17 cellular contexts compared by ENCODE assay signal in genomic region chr13:23348270-23349126, GRCh38.
A peak's percentile ranks its signal among the peaks of the same experiment; 100 is the strongest.
DNase-seq lines count a peak whose midpoint lies in the region; ATAC-seq, FAIRE-seq and TF ChIP-seq lines count a peak whose summit lies in the region.
"Had no signal": no experiment of that assay in that cellular context is flagged by ENCODE, and none has a peak within 500 bp of the region (broad histone marks: within the 10 kb centered on the region; RNA-seq: fewer than 3 reads in every experiment).

No MANE protein-coding gene starts in this region.

- intact Hi-C loops in left cardiac atrium (cut with DNase I): no loop called here

- TF ChIP-seq CTCF in bronchial epithelial cell (IDR thresholded peaks at IDR 0.05; ENCODE audit: insufficient read depth, low read length, severe bottlenecking): peak; percentile 3

- H3K4me3 ChIP-seq in bronchial epithelial cell (ENCODE audit: low read depth, low read length) (no peak overlapping the region), skeletal muscle tissue (ENCODE audit: low read length in 3 of 3) (no peak overlapping the region)
- H3K4me3 ChIP-seq: tibial nerve had no signal

- H3K9me3 ChIP-seq in skeletal muscle tissue (ENCODE audit: control insufficient read depth in 3 of 3, low read length in 3 of 3): no peaks in the 10 kb centered on the region
- H3K9me3 ChIP-seq: tibial nerve had no signal

- H3K36me3 ChIP-seq in bronchial epithelial cell (ENCODE audit: control insufficient read depth, insufficient read depth, low read length): peaks cover 2% of the 10 kb centered on the region
- peaks cover 5 to 31% (median 30%) of the 10 kb centered on the region in 3 donors for H3K36me3 ChIP-seq in skeletal muscle tissue (ENCODE audit: control insufficient read depth in 3 of 3, insufficient read depth in 3 of 3, low read length in 3 of 3)

- FAIRE-seq in bronchial epithelial cell (lab: Jason Lieb, UNC): no peak
- FAIRE-seq: TTC549 had no signal

- no peaks in the 10 kb centered on the region for H3K27me3 ChIP-seq in bronchial epithelial cell (ENCODE audit: control insufficient read depth, insufficient read depth, low read length)
- no peaks in the 10 kb centered on the region for H3K27me3 ChIP-seq in skeletal muscle tissue (ENCODE audit: control insufficient read depth in 3 of 3, insufficient read depth in 3 of 3, low read length in 3 of 3)
- H3K27me3 ChIP-seq: tibial nerve had no signal

- DNase-seq in NCI-H510A treated with DMSO at 0.1 percent for 48 hours (lab: John Stamatoyannopoulos, UW) (peak; percentile 15), NCI-H510A (lab: John Stamatoyannopoulos, UW) (no peak), bronchial epithelial cell (ENCODE audit: low read depth) (peak; percentile 10), left cardiac atrium (no peak), glomerular visceral epithelial cell (ENCODE audit: extremely low spot score) (no peak)
- no peak for DNase-seq in stimulated activated CD4-positive, alpha-beta T cell treated with anti-CD3 and anti-CD28 coated beads, Interleukin-2, amount 100 ng/mL, for 48 hours
- DNase-seq: activated CD8-positive, alpha-beta memory T cell treated with anti-CD3 and anti-CD28 coated beads for 24 hours; activated naive CD4-positive, alpha-beta T cell treated with anti-CD3 and anti-CD28 coated beads for 36 hours; Calu3; NCI-H1092 treated with DMSO at 0.1 percent for 48 hours; NCI-H774; SIG-M5 had no signal

- peaks cover 7 to 13% (median 12%) of the 10 kb centered on the region in 3 donors for H3K4me1 ChIP-seq in skeletal muscle tissue (ENCODE audit: control insufficient read depth in 3 of 3, insufficient read depth in 3 of 3, low read length in 3 of 3)

- H3K9ac ChIP-seq in skeletal muscle tissue (ENCODE audit: low read depth in 1 of 3, low read length in 3 of 3): no peak overlapping the region

- peak overlapping the region; percentile 16 for H3K27ac ChIP-seq in skeletal muscle tissue (ENCODE audit: low read depth, low read length)
- H3K27ac ChIP-seq: epithelial cell of prostate had no signal

- ATAC-seq in left cardiac atrium (peak; percentile 50 to 74), HG02610 (IDR thresholded peaks at IDR 0.05; ENCODE audit: unreplicated experiment) (no peak)

Comparison
In these comparisons a context has a peak if more than half of its experiments do, and no peak if none do; other contexts are left out.
1. DNase-seq: peak in NCI-H510A treated with DMSO at 0.1 percent for 48 hours (single experiment) and bronchial epithelial cell (single experiment); none in NCI-H510A (single experiment), left cardiac atrium (single experiment), stimulated activated CD4-positive, alpha-beta T cell treated with anti-CD3 and anti-CD28 coated beads, Interleukin-2, amount 100 ng/mL, for 48 hours (0 of 2) and glomerular visceral epithelial cell (single experiment).